ENCODE assay signal across 16 cellular contexts in the genomic region with DNA sequence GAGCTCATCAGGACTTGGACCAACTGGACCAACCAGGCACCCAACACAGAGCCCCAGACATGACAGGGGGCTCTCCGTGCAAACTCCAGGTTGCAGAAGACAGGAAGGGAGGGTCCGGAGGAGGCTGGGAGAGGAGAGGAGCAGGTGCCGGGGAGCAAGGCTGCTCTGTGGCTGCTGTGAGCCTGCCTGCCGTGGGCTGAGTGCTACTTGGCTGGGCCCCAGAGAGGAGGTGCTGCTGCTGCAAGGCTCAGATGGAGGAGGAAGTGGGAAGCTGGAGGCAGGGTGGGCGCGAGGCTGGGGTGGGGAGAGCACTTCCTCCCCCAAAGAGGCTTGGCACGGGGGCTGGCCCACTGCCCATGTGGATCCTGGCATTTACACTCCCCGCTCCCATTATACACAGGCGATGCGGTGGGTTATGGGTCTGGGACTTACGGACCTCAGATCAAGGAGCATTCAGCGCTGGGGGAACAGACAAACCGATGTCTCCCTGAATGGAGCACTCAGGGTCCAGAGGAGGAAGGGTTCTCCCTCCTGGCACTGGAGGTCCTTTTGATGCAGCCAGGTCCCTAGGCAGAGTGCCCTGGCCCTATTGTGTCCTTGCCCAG. TPM values are rescaled to one million over a fixed set of nuclear protein-coding genes. Genes with fewer than 3 reads are reported as not detected.
DNase-seq lines count a peak whose midpoint lies in the region; ATAC-seq and TF ChIP-seq lines count a peak whose summit lies in the region.
"Had no signal": no experiment of that assay in that cellular context is flagged by ENCODE, and none has a peak within 500 bp of the region (broad histone marks: within the 10 kb centered on the region; RNA-seq: fewer than 3 reads in every experiment).

No MANE protein-coding gene starts in this region.

- no peaks in the 10 kb centered on the region for H3K36me3 Mint-ChIP-seq in endodermal cell (ENCODE audit: low read depth)

- H3K27ac ChIP-seq in endodermal cell (ENCODE audit: low read depth, low read length) (no peak overlapping the region), testis (no peak overlapping the region)
- H3K27ac ChIP-seq: A549, WERI-Rb-1 had no signal

- TF ChIP-seq CTCF in endodermal cell (conservative IDR thresholded peaks at IDR 0.05), result no peak
- TF ChIP-seq CTCF in testis (IDR thresholded peaks at IDR 0.05), result no peak

- H3K4me1 ChIP-seq in endodermal cell (ENCODE audit: control insufficient read depth, insufficient read depth, low read length) (no peaks in the 10 kb centered on the region), testis (peaks cover 23% of the 10 kb centered on the region)

- H3K9me3 Mint-ChIP-seq in endodermal cell, result no peaks in the 10 kb centered on the region
- H3K9me3 Mint-ChIP-seq: activated naive CD4-positive, alpha-beta T cell treated with anti-CD3 and anti-CD28 coated beads for 36 hours; naive thymus-derived CD8-positive, alpha-beta T cell had no signal

- peaks cover 6% of the 10 kb centered on the region for H3K4me1 Mint-ChIP-seq in endodermal cell

- H3K27me3 Mint-ChIP-seq in endodermal cell (ENCODE audit: insufficient read depth), result peaks cover 11% of the 10 kb centered on the region

- DNase-seq in activated CD4-positive, CD25-positive, alpha-beta regulatory T cell treated with anti-CD3 and anti-CD28 coated beads, Interleukin-2, amount 50 U/mL, for 72 hours, result peak; percentile 25
- DNase-seq in NCI-H2029 treated with DMSO at 0.1 percent for 48 hours (lab: John Stamatoyannopoulos, UW) (peak; percentile 19), endodermal cell (peak; percentile 49), testis (peak; percentile 59), T-helper 1 cell (no peak)
- DNase-seq in stimulated activated naive CD4-positive, alpha-beta T cell (lab: John Stamatoyannopoulos, UW), result no peak
- DNase-seq in stimulated activated CD4-positive, alpha-beta T cell treated with anti-CD3 and anti-CD28 coated beads, Interleukin-2, amount 100 ng/mL, for 24 hours, result no peak
- DNase-seq: activated naive CD4-positive, alpha-beta T cell treated with anti-CD3 and anti-CD28 coated beads for 36 hours; effector memory CD4-positive, alpha-beta T cell; naive thymus-derived CD8-positive, alpha-beta T cell; NCI-H446; PC-3; WERI-Rb-1 had no signal

- H3K4me3 Mint-ChIP-seq in endodermal cell, result no peak overlapping the region
- H3K4me3 Mint-ChIP-seq: activated naive CD4-positive, alpha-beta T cell treated with anti-CD3 and anti-CD28 coated beads for 36 hours had no signal

- no peaks in the 10 kb centered on the region for H3K36me3 ChIP-seq in endodermal cell (ENCODE audit: control insufficient read depth, insufficient read depth, low read length)
- H3K36me3 ChIP-seq in testis (ENCODE audit: low read depth, missing control alignments), result no peaks in the 10 kb centered on the region
- H3K36me3 ChIP-seq: WERI-Rb-1 had no signal

- no peak for TF ChIP-seq POLR2A in testis (IDR thresholded peaks at IDR 0.05)

- no peak overlapping the region for H3K9ac ChIP-seq in endodermal cell (ENCODE audit: extremely low read depth, low read length, poor library complexity, severe bottlenecking)

- no peak overlapping the region for H3K4me3 ChIP-seq in endodermal cell (ENCODE audit: low read length)
- H3K4me3 ChIP-seq in testis, result no peak overlapping the region
- H3K4me3 ChIP-seq: A549, lung had no signal

- H3K9me3 ChIP-seq in endodermal cell (ENCODE audit: control insufficient read depth, low read length), result no peaks in the 10 kb centered on the region
- no peaks in the 10 kb centered on the region for H3K9me3 ChIP-seq in testis
- H3K9me3 ChIP-seq: A549 had no signal

- 88 to 92% methylated on average over 10 to 13 of the region's 13 CpGs for WGBS in endodermal cell (ENCODE audit: insufficient coverage in 1 of 2, insufficient read length in 1 of 2), 2 experiments
- 47 to 61% methylated on average over 8 to 13 of the region's 13 CpGs for WGBS in testis, 2 donors

- no peak overlapping the region for H3K27ac Mint-ChIP-seq in endodermal cell
- H3K27ac Mint-ChIP-seq: activated naive CD4-positive, alpha-beta T cell treated with anti-CD3 and anti-CD28 coated beads for 36 hours had no signal

- H3K27me3 ChIP-seq in endodermal cell (ENCODE audit: control insufficient read depth, insufficient read depth, low read length, poor library complexity, severe bottlenecking) (no peaks in the 10 kb centered on the region), testis (no peaks in the 10 kb centered on the region)

- ATAC-seq in activated CD4-positive, CD25-positive, alpha-beta regulatory T cell treated with anti-CD3 and anti-CD28 coated beads, Interleukin-2, amount 50 U/mL, for 24 hours, result no peak
- ATAC-seq: A549, PC-3 had no signal

- intact Hi-C loops in testis (cut with DNase I; ENCODE audit: low total_unique reads), result no loop called here

RNA-seq across cellular contexts. Expression of gene EPOP, which starts 15.9 kb away (rescaled TPM):
- 1 to 10 TPM; 3.2 to 5.0 TPM for total RNA-seq in endodermal cell
- 13.5 TPM for polyA plus RNA-seq in endodermal cell (2013, experiment 1 of 2)
- 12.8 TPM for polyA plus RNA-seq in endodermal cell (2013, experiment 2 of 2)
- 10 to 100 TPM; 16.8 to 19.4 TPM for total RNA-seq in testis
- polyA plus RNA-seq in testis (ENCODE audit: insufficient read depth, low read depth, low replicate concordance), result 18.6 TPM

RNA-seq across cellular contexts. Expression of gene MLLT6, which starts 46.2 kb away (rescaled TPM):
- 100 to 1,000 TPM; 112 to 127 TPM for total RNA-seq in endodermal cell
- 54.4 TPM for polyA plus RNA-seq in endodermal cell (2013, experiment 1 of 2)
- polyA plus RNA-seq in endodermal cell (2013, experiment 2 of 2), result 49.1 TPM
- 100 to 1,000 TPM; 157 to 176 TPM for total RNA-seq in testis
- 86.9 TPM for polyA plus RNA-seq in testis (ENCODE audit: insufficient read depth, low read depth, low replicate concordance)

RNA-seq across cellular contexts. Expression of gene SRCIN1, which starts 53.1 kb away (rescaled TPM):
- total RNA-seq in endodermal cell, result 1 to 10 TPM; 2.8 to 5.9 TPM
- polyA plus RNA-seq in endodermal cell (2013, experiment 1 of 2), result 13.0 TPM
- polyA plus RNA-seq in endodermal cell (2013, experiment 2 of 2), result 12.7 TPM
- 1 to 10 TPM; 6.2 to 8.9 TPM for total RNA-seq in testis
- 3.2 TPM for polyA plus RNA-seq in testis (ENCODE audit: insufficient read depth, low read depth, low replicate concordance)
- polyA plus RNA-seq: naive thymus-derived CD8-positive, alpha-beta T cell had no signal

Comparison
In these comparisons a context has a peak if more than half of its experiments do, and no peak if none do; other contexts are left out.
1. DNase-seq: peak in activated CD4-positive, CD25-positive, alpha-beta regulatory T cell treated with anti-CD3 and anti-CD28 coated beads, Interleukin-2, amount 50 U/mL, for 72 hours (single experiment), NCI-H2029 treated with DMSO at 0.1 percent for 48 hours (single experiment), endodermal cell (single experiment) and testis (single experiment); none in T-helper 1 cell (0 of 5), stimulated activated naive CD4-positive, alpha-beta T cell (0 of 6) and stimulated activated CD4-positive, alpha-beta T cell treated with anti-CD3 and anti-CD28 coated beads, Interleukin-2, amount 100 ng/mL, for 24 hours (0 of 2).